In the genomic region with DNA sequence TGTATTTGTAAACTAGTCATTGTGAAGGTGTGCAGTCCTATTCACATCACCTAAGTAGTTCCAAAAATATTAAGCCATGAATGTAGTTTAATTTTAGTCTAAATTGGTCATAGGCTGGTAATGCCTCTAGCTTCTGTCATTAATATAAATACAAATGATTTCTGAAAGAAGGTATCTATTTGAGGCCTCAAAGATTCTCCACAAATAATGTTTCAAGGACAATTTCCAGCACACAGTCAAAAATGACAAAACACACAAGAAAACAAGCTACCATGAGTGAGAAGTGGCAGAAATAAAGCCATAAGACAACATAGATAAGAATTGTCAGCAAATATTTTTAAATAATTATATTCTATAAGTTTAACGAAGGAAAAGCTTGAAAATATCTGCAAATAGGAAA, we compare ENCODE assay signal across 38 cellular contexts.
"Had no signal": no experiment of that assay in that cellular context is flagged by ENCODE, and none has a peak within 500 bp of the region (broad histone marks: within the 10 kb centered on the region; RNA-seq: fewer than 3 reads in every experiment).

No MANE protein-coding gene starts in this region.

- H3K4me3 Mint-ChIP-seq: activated naive CD4-positive, alpha-beta T cell treated with anti-CD3 and anti-CD28 coated beads for 36 hours; activated naive CD4-positive, alpha-beta T cell treated with anti-CD3 and anti-CD28 coated beads, Interleukin-2, amount 10 ng/mL, durations not matched to agents 7 days and 5 days; activated naive CD4-positive, alpha-beta T cell treated with anti-CD3 and anti-CD28 coated beads, Interleukin-2, amount 50 U/mL, for 24 hours; activated naive CD8-positive, alpha-beta T cell; activated naive CD8-positive, alpha-beta T cell treated with anti-CD3 and anti-CD28 coated beads for 36 hours; activated naive CD8-positive, alpha-beta T cell treated with anti-CD3 and anti-CD28 coated beads, Interleukin-2, amount 10 ng/mL, durations not matched to agents 7 days and 5 days; activated naive CD8-positive, alpha-beta T cell treated with anti-CD3 and anti-CD28 coated beads, Interleukin-2, amount 50 U/mL, for 24 hours; activated T-cell treated with anti-CD3 and anti-CD28 coated beads, Interleukin-2, amount 50 U/mL, for 24 hours; activated T-cell treated with anti-CD3 and anti-CD28 coated beads, Interleukin-2, amount 50 U/mL, for 4 hours; activated T-cell treated with anti-CD3 and anti-CD28 coated beads, Interleukin-2, amount 50 U/mL, for 72 hours; activated T-helper 1 cell treated with anti-CD3 and anti-CD28 coated beads, Interleukin-12 subunit alpha, Interleukin-12 subunit beta, Interleukin-2, Interleukin-4 antibody, amounts not matched to agents 30 ng/mL and 10 ng/mL and 1 ng/mL, durations not matched to agents 14 hours and 24 hours and 36 hours; activated T-helper 17 cell treated with anti-CD3 and anti-CD28 coated beads, Interleukin-2, amount 50 U/mL, for 72 hours; brain; central memory CD8-positive, alpha-beta T cell had no signal

- H3K4me1 Mint-ChIP-seq: activated naive CD4-positive, alpha-beta T cell treated with anti-CD3 and anti-CD28 coated beads, Interleukin-2, amount 10 ng/mL, durations not matched to agents 7 days and 5 days; activated naive CD4-positive, alpha-beta T cell treated with anti-CD3 and anti-CD28 coated beads, Interleukin-2, amount 50 U/mL, for 24 hours; activated naive CD8-positive, alpha-beta T cell treated with anti-CD3 and anti-CD28 coated beads for 36 hours; activated naive CD8-positive, alpha-beta T cell treated with anti-CD3 and anti-CD28 coated beads, Interleukin-2, amount 10 ng/mL, durations not matched to agents 7 days and 5 days; activated naive CD8-positive, alpha-beta T cell treated with anti-CD3 and anti-CD28 coated beads, Interleukin-2, amount 50 U/mL, for 24 hours; activated T-helper 17 cell treated with anti-CD3 and anti-CD28 coated beads, Interleukin-2, amount 50 U/mL, for 72 hours; brain; central memory CD8-positive, alpha-beta T cell had no signal

- H3K27me3 Mint-ChIP-seq: activated naive CD4-positive, alpha-beta T cell treated with anti-CD3 and anti-CD28 coated beads, Interleukin-2, amount 10 ng/mL, durations not matched to agents 7 days and 5 days; activated naive CD4-positive, alpha-beta T cell treated with anti-CD3 and anti-CD28 coated beads, Interleukin-2, amount 50 U/mL, for 24 hours; activated naive CD8-positive, alpha-beta T cell treated with anti-CD3 and anti-CD28 coated beads for 36 hours; activated naive CD8-positive, alpha-beta T cell treated with anti-CD3 and anti-CD28 coated beads, Interleukin-2, amount 50 U/mL, for 24 hours; activated T-cell treated with anti-CD3 and anti-CD28 coated beads, Interleukin-2, amount 50 U/mL, for 24 hours; brain; central memory CD8-positive, alpha-beta T cell had no signal

- H3K27ac Mint-ChIP-seq: activated naive CD4-positive, alpha-beta T cell treated with anti-CD3 and anti-CD28 coated beads for 36 hours; activated naive CD4-positive, alpha-beta T cell treated with anti-CD3 and anti-CD28 coated beads, Interleukin-2, amount 10 ng/mL, durations not matched to agents 7 days and 5 days; activated naive CD4-positive, alpha-beta T cell treated with anti-CD3 and anti-CD28 coated beads, Interleukin-2, amount 50 U/mL, for 24 hours; activated naive CD4-positive, alpha-beta T cell treated with anti-CD3 and anti-CD28 coated beads, Interleukin-2, amount 50 U/mL, for 72 hours; activated naive CD8-positive, alpha-beta T cell; activated naive CD8-positive, alpha-beta T cell treated with anti-CD3 and anti-CD28 coated beads for 36 hours; activated naive CD8-positive, alpha-beta T cell treated with anti-CD3 and anti-CD28 coated beads, Interleukin-2, amount 10 ng/mL, durations not matched to agents 7 days and 5 days; activated naive CD8-positive, alpha-beta T cell treated with anti-CD3 and anti-CD28 coated beads, Interleukin-2, amount 50 U/mL, for 24 hours; activated T-cell treated with anti-CD3 and anti-CD28 coated beads, Interleukin-2, amount 50 U/mL, for 24 hours; activated T-cell treated with anti-CD3 and anti-CD28 coated beads, Interleukin-2, amount 50 U/mL, for 72 hours; activated T-helper 1 cell treated with anti-CD3 and anti-CD28 coated beads, Interleukin-12 subunit alpha, Interleukin-12 subunit beta, Interleukin-2, Interleukin-4 antibody, amounts not matched to agents 30 ng/mL and 10 ng/mL and 1 ng/mL, durations not matched to agents 14 hours and 24 hours and 36 hours; activated T-helper 17 cell treated with anti-CD3 and anti-CD28 coated beads, Interleukin-2, amount 50 U/mL, for 72 hours; activated T-helper 2 cell treated with anti-CD3 and anti-CD28 coated beads, Interferon-gamma antibody, Interleukin-2, Interleukin-4, amounts not matched to agents 10 μg/mL and 5 μg/mL and 100 μg/mL, durations not matched to agents 14 hours and 24 hours and 36 hours; brain had no signal

- H3K9me3 Mint-ChIP-seq: activated T-helper 1 cell treated with anti-CD3 and anti-CD28 coated beads, Interleukin-12 subunit alpha, Interleukin-12 subunit beta, Interleukin-2, Interleukin-4 antibody, amounts not matched to agents 30 ng/mL and 10 ng/mL and 1 ng/mL, durations not matched to agents 14 hours and 24 hours and 36 hours had no signal

- DNase-seq: activated effector memory CD4-positive, alpha-beta T cell treated with anti-CD3 and anti-CD28 coated beads, Interleukin-2, amount 50 U/mL, for 16 hours; activated effector memory CD4-positive, alpha-beta T cell treated with Interleukin-2 at 50 U/mL for 16 hours; activated gamma-delta T cell; activated gamma-delta T cell treated with Interleukin-2 at 50 U/mL for 16 hours; activated naive CD4-positive, alpha-beta T cell; activated naive CD4-positive, alpha-beta T cell treated with anti-CD3 and anti-CD28 coated beads for 36 hours; activated naive CD4-positive, alpha-beta T cell treated with anti-CD3 and anti-CD28 coated beads, Interleukin-2, amount 10 ng/mL, durations not matched to agents 7 days and 5 days; activated naive CD4-positive, alpha-beta T cell treated with anti-CD3 and anti-CD28 coated beads, Interleukin-2, amount 50 U/mL, for 16 hours; activated naive CD4-positive, alpha-beta T cell treated with Interleukin-2 at 50 U/mL for 16 hours; activated naive CD8-positive, alpha-beta T cell treated with anti-CD3 and anti-CD28 coated beads for 36 hours; activated naive CD8-positive, alpha-beta T cell treated with anti-CD3 and anti-CD28 coated beads, Interleukin-2, amount 10 ng/mL, durations not matched to agents 7 days and 5 days; activated naive CD8-positive, alpha-beta T cell treated with anti-CD3 and anti-CD28 coated beads, Interleukin-2, amount 50 U/mL, for 24 hours; activated T-cell treated with anti-CD3 and anti-CD28 coated beads, Interleukin-2, amount 50 U/mL, for 1 hour; activated T-cell treated with anti-CD3 and anti-CD28 coated beads, Interleukin-2, amount 50 U/mL, for 24 hours; activated T-cell treated with anti-CD3 and anti-CD28 coated beads, Interleukin-2, amount 50 U/mL, for 4 hours; activated T-cell treated with anti-CD3 and anti-CD28 coated beads, Interleukin-2, amount 50 U/mL, for 48 hours; activated T-cell treated with anti-CD3 and anti-CD28 coated beads, Interleukin-2, amount 50 U/mL, for 72 hours; adrenal gland; amniotic stem cell; amygdala; anterior cingulate cortex; aorta; body of pancreas; brain microvascular endothelial cell; caudate nucleus; central memory CD4-positive, alpha-beta T cell; cerebellar nuclear complex had no signal

- H3K4me1 ChIP-seq: adrenal gland, breast epithelium had no signal

- H3K27ac ChIP-seq: adrenal gland, ascending aorta, body of pancreas, brain microvascular endothelial cell, breast epithelium, cardiac muscle cell had no signal

- H3K36me3 Mint-ChIP-seq: activated naive CD4-positive, alpha-beta T cell treated with anti-CD3 and anti-CD28 coated beads, Interleukin-2, amount 10 ng/mL, durations not matched to agents 7 days and 5 days; activated naive CD4-positive, alpha-beta T cell treated with anti-CD3 and anti-CD28 coated beads, Interleukin-2, amount 50 U/mL, for 24 hours; activated naive CD8-positive, alpha-beta T cell; activated naive CD8-positive, alpha-beta T cell treated with anti-CD3 and anti-CD28 coated beads for 36 hours; activated naive CD8-positive, alpha-beta T cell treated with anti-CD3 and anti-CD28 coated beads, Interleukin-2, amount 10 ng/mL, durations not matched to agents 7 days and 5 days; brain had no signal

- H3K36me3 ChIP-seq: adrenal gland, ascending aorta, brain microvascular endothelial cell, breast epithelium, cardiac muscle cell had no signal

- H3K9me3 ChIP-seq: adrenal gland, body of pancreas had no signal

- H3K4me3 ChIP-seq: adrenal gland, ascending aorta, body of pancreas, breast epithelium, cardiac muscle cell had no signal
